Comparison of ENCODE assay signal across 8 cellular contexts in the genomic region with DNA sequence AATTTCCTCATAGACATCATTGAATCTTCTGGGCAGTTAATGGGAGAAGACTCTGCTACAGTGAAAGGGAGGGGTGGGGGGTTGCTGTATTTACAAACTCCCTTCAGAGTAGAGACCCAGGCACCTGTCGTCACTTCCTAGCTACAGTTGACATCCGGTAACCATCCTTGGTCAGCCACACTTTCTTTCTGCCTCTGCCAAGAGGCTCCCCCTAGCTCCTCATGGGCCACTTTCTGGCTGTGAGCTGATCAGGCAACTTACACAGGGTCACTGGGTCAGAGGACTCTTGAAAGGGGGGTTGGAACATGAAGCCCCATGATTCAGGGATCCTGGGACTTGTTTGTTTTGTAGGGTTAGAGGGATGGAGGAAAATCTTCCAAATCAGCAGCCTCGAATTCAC. TPM values are rescaled to one million over a fixed set of nuclear protein-coding genes. Genes with fewer than 3 reads are reported as not detected.
A peak's percentile ranks its signal among the peaks of the same experiment; 100 is the strongest.
DNase-seq lines count a peak whose midpoint lies in the region; ATAC-seq and TF ChIP-seq lines count a peak whose summit lies in the region.

No MANE protein-coding gene starts in this region.

- peaks cover 10% of the 10 kb centered on the region for H3K36me3 Mint-ChIP-seq in activated naive CD4-positive, alpha-beta T cell treated with anti-CD3 and anti-CD28 coated beads for 36 hours (ENCODE audit: low read depth)
- peaks cover 6% of the 10 kb centered on the region for H3K36me3 Mint-ChIP-seq in mesothelial cell of epicardium
- H3K36me3 Mint-ChIP-seq in type B pancreatic cell: no peaks in the 10 kb centered on the region

- peak overlapping the region; percentile 94 for H3K27ac Mint-ChIP-seq in activated naive CD4-positive, alpha-beta T cell treated with anti-CD3 and anti-CD28 coated beads for 36 hours
- H3K27ac Mint-ChIP-seq in mesothelial cell of epicardium: peak overlapping the region; percentile 59
- H3K27ac Mint-ChIP-seq in type B pancreatic cell: peak overlapping the region; percentile 95

- CTCF ChIA-PET in activated naive CD4-positive, alpha-beta T cell treated with anti-CD3 and anti-CD28 coated beads for 36 hours (lab: Charles Lee): interaction anchor here (0.6 to 1.7 kb wide), 10 partner anchors 9 to 891 kb away, joined by 3 to 4 read pairs (median 3); no protein-coding TSS in a partner anchor

- 63 to 81% methylated on average over 3 of the region's 3 CpGs for WGBS in lower leg skin, 2 donors

- no peaks in the 10 kb centered on the region for H3K27me3 Mint-ChIP-seq in activated naive CD4-positive, alpha-beta T cell treated with anti-CD3 and anti-CD28 coated beads for 36 hours (ENCODE audit: low read depth)
- no peaks in the 10 kb centered on the region for H3K27me3 Mint-ChIP-seq in mesothelial cell of epicardium (ENCODE audit: low read depth)
- no peaks in the 10 kb centered on the region for H3K27me3 Mint-ChIP-seq in type B pancreatic cell

- TF ChIP-seq CTCF in mesothelial cell of epicardium (IDR thresholded peaks at IDR 0.05; ENCODE audit: unreplicated experiment): no peak
- no peak for TF ChIP-seq CTCF in type B pancreatic cell (conservative IDR thresholded peaks at IDR 0.05)
- TF ChIP-seq CTCF in lower leg skin (IDR thresholded peaks at IDR 0.05): no peak

- no peak for TF ChIP-seq POLR2A in lower leg skin (IDR thresholded peaks at IDR 0.05)

- peaks cover 50% of the 10 kb centered on the region for H3K4me1 Mint-ChIP-seq in activated naive CD4-positive, alpha-beta T cell treated with anti-CD3 and anti-CD28 coated beads for 36 hours (ENCODE audit: low read depth)
- H3K4me1 Mint-ChIP-seq in mesothelial cell of epicardium (peaks cover 24% of the 10 kb centered on the region), type B pancreatic cell (ENCODE audit: unreplicated experiment) (peaks cover 13% of the 10 kb centered on the region)

- intact Hi-C loops in activated naive CD4-positive, alpha-beta T cell treated with anti-CD3 and anti-CD28 coated beads for 36 hours (cut with micrococcal nuclease): loop anchor here (1.0 to 5.0 kb wide), 5 partner anchors 31 to 1133 kb away; a partner anchor contains a TSS
- intact Hi-C loops in lower leg skin (cut with DNase I; ENCODE audit: low total_unique reads): no loop called here

- ATAC-seq in HG03280 (IDR thresholded peaks at IDR 0.05; ENCODE audit: unreplicated experiment): no peak

- no peak overlapping the region for H3K4me3 ChIP-seq in lower leg skin (ENCODE audit: low read depth, poor library complexity, severe bottlenecking)

- peak overlapping the region; percentile 93 for H3K4me3 Mint-ChIP-seq in activated naive CD4-positive, alpha-beta T cell treated with anti-CD3 and anti-CD28 coated beads for 36 hours
- peak overlapping the region; percentile 92 for H3K4me3 Mint-ChIP-seq in mesothelial cell of epicardium
- peak overlapping the region; percentile 94 for H3K4me3 Mint-ChIP-seq in type B pancreatic cell

- DNase-seq in GF-D8 (lab: John Stamatoyannopoulos, UW) (peak; percentile 18), NCI-H146 treated with DMSO at 0.1 percent for 48 hours (lab: John Stamatoyannopoulos, UW; ENCODE audit: unreplicated experiment) (peak; percentile 2), mesothelial cell of epicardium (ENCODE audit: low spot score in 2 of 2, unreplicated experiment in 2 of 2) (no peak), type B pancreatic cell (ENCODE audit: extremely low spot score, unreplicated experiment) (no peak), lower leg skin (ENCODE audit: low spot score in 2 of 2) (no peak), NCI-H345 (lab: John Stamatoyannopoulos, UW) (no peak)
- peak; percentile 75 for DNase-seq in activated naive CD4-positive, alpha-beta T cell treated with anti-CD3 and anti-CD28 coated beads for 36 hours

- H3K9me3 Mint-ChIP-seq in activated naive CD4-positive, alpha-beta T cell treated with anti-CD3 and anti-CD28 coated beads for 36 hours: no peaks in the 10 kb centered on the region
- H3K9me3 Mint-ChIP-seq in mesothelial cell of epicardium (no peaks in the 10 kb centered on the region), type B pancreatic cell (no peaks in the 10 kb centered on the region)

RNA-seq across cellular contexts. Expression of a gene that starts 1.2 kb away (rescaled TPM):
- 10 to 100 TPM; 29.8 to 36.7 TPM for total RNA-seq in activated naive CD4-positive, alpha-beta T cell treated with anti-CD3 and anti-CD28 coated beads for 36 hours
- total RNA-seq in mesothelial cell of epicardium (35.7 to 38.0 TPM (median 37.0 TPM) in 3 replicates), type B pancreatic cell (ENCODE audit: low replicate concordance) (32.4 and 39.9 TPM in 2 replicates), lower leg skin (10 to 100 TPM in 3 of 4 donors, 1 to 10 TPM in 1; 8.1 to 18.4 (median 14.2) TPM)

RNA-seq across cellular contexts. Expression of a gene that starts 30.7 kb away (rescaled TPM):
- total RNA-seq in activated naive CD4-positive, alpha-beta T cell treated with anti-CD3 and anti-CD28 coated beads for 36 hours: 10 to 100 TPM; 51.6 to 54.4 TPM
- total RNA-seq in mesothelial cell of epicardium (112 to 115 TPM (median 113 TPM) in 3 replicates), type B pancreatic cell (ENCODE audit: low replicate concordance) (151 and 190 TPM in 2 replicates), lower leg skin (10 to 100 TPM; 34.2 to 54.2 (median 46.3) TPM)

RNA-seq across cellular contexts. Expression of a gene that starts 39.5 kb away (rescaled TPM):
- under 1 TPM; 0.40 to 0.41 TPM for total RNA-seq in activated naive CD4-positive, alpha-beta T cell treated with anti-CD3 and anti-CD28 coated beads for 36 hours
- total RNA-seq in mesothelial cell of epicardium: 0.57 to 1.0 TPM in 2 of 3 replicates, not detected in the other
- total RNA-seq in type B pancreatic cell (ENCODE audit: low replicate concordance): 0.46 and 0.57 TPM in 2 replicates
- 10 to 100 TPM in 1 of 4 donors, 1 to 10 TPM in 3; 3.7 to 18.5 (median 5.6) TPM for total RNA-seq in lower leg skin

Comparison
In these comparisons a context has a peak if more than half of its experiments do, and no peak if none do; other contexts are left out.
1. DNase-seq: peak in GF-D8 (single experiment), NCI-H146 treated with DMSO at 0.1 percent for 48 hours (single experiment) and activated naive CD4-positive, alpha-beta T cell treated with anti-CD3 and anti-CD28 coated beads for 36 hours (single experiment); none in mesothelial cell of epicardium (0 of 2), type B pancreatic cell (single experiment), lower leg skin (0 of 2) and NCI-H345 (single experiment).
2. Peak in every context shown above with its lines, with median percentiles within 50 percentile points of each other: H3K27ac Mint-ChIP-seq and H3K4me3 Mint-ChIP-seq.